ENCODE assay signal across 11 cellular contexts in the genomic region with DNA sequence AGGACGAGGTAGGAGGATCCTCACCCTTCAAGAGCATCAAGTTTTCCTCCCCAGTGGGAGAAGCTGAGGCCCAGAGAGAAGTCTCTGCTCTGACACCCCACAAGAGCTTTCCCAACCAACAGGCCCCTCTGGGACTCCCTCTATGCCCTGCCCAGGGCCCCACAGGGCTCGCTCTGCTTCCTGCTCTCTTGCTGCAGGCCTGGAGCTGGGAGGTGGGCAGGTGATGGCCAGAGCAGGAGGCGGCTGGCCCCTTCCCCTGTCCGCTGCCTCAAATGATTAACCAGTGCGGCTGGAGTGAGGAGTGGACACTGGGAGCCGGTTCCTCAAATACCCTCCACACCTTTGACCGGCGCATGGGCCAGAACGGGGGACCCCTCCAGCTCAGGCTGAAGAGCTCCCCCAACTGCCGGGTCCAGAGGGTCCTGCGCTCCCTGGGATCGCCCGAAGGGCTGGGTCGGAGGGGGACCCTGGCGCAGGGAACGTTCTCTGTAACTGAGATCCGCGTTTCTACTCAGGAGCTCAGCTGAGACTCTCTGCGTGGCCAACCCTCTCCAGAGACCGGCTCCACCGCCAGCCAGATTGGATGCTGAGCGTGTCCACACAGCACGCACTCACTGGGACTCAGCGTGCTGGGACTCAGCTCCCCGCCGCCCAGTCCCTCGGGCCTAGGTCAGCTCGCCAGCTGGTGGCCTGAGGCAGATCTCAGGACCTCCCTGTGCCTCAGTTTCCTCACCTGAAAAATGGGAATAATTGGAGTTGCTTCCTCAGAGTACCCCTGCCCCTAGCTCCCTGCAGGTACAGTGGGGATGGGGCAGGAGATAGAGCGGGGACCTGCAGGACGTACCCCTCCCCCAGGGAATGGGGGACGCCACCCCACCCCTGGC. TPM values are rescaled to one million over a fixed set of nuclear protein-coding genes. Genes with fewer than 3 reads are reported as not detected.
DNase-seq lines count a peak whose midpoint lies in the region; ATAC-seq and TF ChIP-seq lines count a peak whose summit lies in the region.
"Had no signal": no experiment of that assay in that cellular context is flagged by ENCODE, and none has a peak within 500 bp of the region (broad histone marks: within the 10 kb centered on the region; RNA-seq: fewer than 3 reads in every experiment).

No MANE protein-coding gene starts in this region.

- peaks cover 59% of the 10 kb centered on the region for H3K27me3 ChIP-seq in GM23248 (replicated peaks; ENCODE audit: insufficient read depth)
- peaks cover 41% of the 10 kb centered on the region for H3K27me3 ChIP-seq in RWPE2 (ENCODE audit: insufficient read depth, poor library complexity, severe bottlenecking)
- peaks cover 61% of the 10 kb centered on the region for H3K27me3 ChIP-seq in hepatocyte

- H2AFZ ChIP-seq in GM23248 (no peak overlapping the region), hepatocyte (peak overlapping the region; percentile 26)

- WGBS in GM23248 (ENCODE audit: low coverage in 1 of 2, low lambda C conversion rate in 2 of 2, missing lambda C conversion rate in 2 of 2), 2 experiments, result 5 to 7% methylated on average over 26 to 28 of the region's 31 CpGs
- 6% methylated on average over 29 of the region's 31 CpGs for WGBS in hepatocyte (ENCODE audit: low lambda C conversion rate, missing lambda C conversion rate)

- H3K27ac ChIP-seq in GM23248 (no peak overlapping the region), RWPE2 (ENCODE audit: poor library complexity, severe bottlenecking) (peak overlapping the region; percentile 64), hepatocyte (peak overlapping the region; percentile 81)
- H3K27ac ChIP-seq: thoracic aorta had no signal

- H3K4me3 ChIP-seq in GM23248 (no peak overlapping the region), RWPE2 (ENCODE audit: severe bottlenecking) (no peak overlapping the region), hepatocyte (no peak overlapping the region)
- H3K4me3 ChIP-seq: thoracic aorta had no signal

- in situ Hi-C loops in ACHN (cut with HindIII; ENCODE audit: low pct_ligation_motif_present, low pct_unique_long_range_greater_than_20kb, low sequenced_read_pairs) (no loop called here), GM23248 (cut with MboI) (no loop called here)

- peaks cover 2% of the 10 kb centered on the region; the same call in 1 of the 2 replicates for H3K4me1 ChIP-seq in GM23248 (ENCODE audit: insufficient read depth)
- H3K4me1 ChIP-seq in RWPE2 (ENCODE audit: insufficient read depth, poor library complexity, severe bottlenecking), result peaks cover 19% of the 10 kb centered on the region
- H3K4me1 ChIP-seq in hepatocyte (ENCODE audit: insufficient read depth), result peaks cover 20% of the 10 kb centered on the region

- H3F3A ChIP-seq in GM23248 (ENCODE audit: insufficient read depth), result no peaks in the 10 kb centered on the region

- no peak overlapping the region for H3K4me2 ChIP-seq in GM23248 (ENCODE audit: unreplicated experiment)
- peak overlapping the region; percentile 52 for H3K4me2 ChIP-seq in hepatocyte

- no peak overlapping the region for H3K9ac ChIP-seq in GM23248

- ATAC-seq in RWPE2 (ENCODE audit: low read depth) (peak; percentile 55), HG02759 (IDR thresholded peaks at IDR 0.05; ENCODE audit: unreplicated experiment) (no peak), GM21515 (IDR thresholded peaks at IDR 0.05; ENCODE audit: unreplicated experiment) (no peak)

- TF ChIP-seq CTCF in RWPE2 (IDR thresholded peaks at IDR 0.05; ENCODE audit: poor library complexity, severe bottlenecking), result no peak
- no peak for TF ChIP-seq CTCF in hepatocyte (IDR thresholded peaks at IDR 0.05; ENCODE audit: poor library complexity)

- H4K20me1 ChIP-seq in GM23248 (ENCODE audit: insufficient read depth), result no peaks in the 10 kb centered on the region
- H4K20me1 ChIP-seq in hepatocyte (ENCODE audit: insufficient read depth, poor library complexity, severe bottlenecking), result no peaks in the 10 kb centered on the region

- no peaks in the 10 kb centered on the region for H3K36me3 ChIP-seq in GM23248 (ENCODE audit: low read depth)
- no peaks in the 10 kb centered on the region for H3K36me3 ChIP-seq in RWPE2 (ENCODE audit: low read depth)
- H3K36me3 ChIP-seq in hepatocyte (replicated peaks; ENCODE audit: insufficient read depth, low read depth), result no peaks in the 10 kb centered on the region
- H3K36me3 ChIP-seq: thoracic aorta had no signal

- no peaks in the 10 kb centered on the region for H3K9me2 ChIP-seq in GM23248 (ENCODE audit: insufficient read depth)
- no peaks in the 10 kb centered on the region for H3K9me2 ChIP-seq in hepatocyte (replicated peaks; ENCODE audit: insufficient read depth)

- DNase-seq in ACHN, result peak; percentile 53
- peak; percentile 60 for DNase-seq in GM23248
- DNase-seq in RWPE2 (ENCODE audit: low spot score), result no peak
- no peak for DNase-seq in hepatocyte (ENCODE audit: low spot score)
- no peak for DNase-seq in effector CD8-positive, alpha-beta T cell (lab: John Stamatoyannopoulos, UW)
- no peak for DNase-seq in nucleus accumbens (lab: John Stamatoyannopoulos, UW)
- DNase-seq: amygdala, naive B cell had no signal

- H3K79me2 ChIP-seq in GM23248 (ENCODE audit: insufficient read depth), result no peaks in the 10 kb centered on the region
- H3K79me2 ChIP-seq in hepatocyte, result no peaks in the 10 kb centered on the region

- no peaks in the 10 kb centered on the region for H3K9me3 ChIP-seq in GM23248 (ENCODE audit: low read depth)
- no peaks in the 10 kb centered on the region for H3K9me3 ChIP-seq in RWPE2 (ENCODE audit: severe bottlenecking)
- no peaks in the 10 kb centered on the region for H3K9me3 ChIP-seq in hepatocyte (ENCODE audit: low read depth)
- H3K9me3 ChIP-seq: thoracic aorta had no signal

RNA-seq across cellular contexts. Expression of gene ONECUT3, which starts 6.7 kb away (rescaled TPM):
- not detected in 2 replicates for total RNA-seq in GM23248 (2014; rRNA removed; shearing (Covaris generic))
- polyA plus RNA-seq in GM23248 (2016; fragmentation: Nextera tagmentation; extraction: Ambion mirVana) (not detected in 2 replicates), hepatocyte (0.06 and 0.09 TPM in 2 replicates)
- 0.03 and 0.08 TPM in 2 replicates for total RNA-seq in hepatocyte

Comparison
In these comparisons a context has a peak if more than half of its experiments do, and no peak if none do; other contexts are left out.
1. DNase-seq: peak in ACHN (single experiment) and GM23248 (single experiment); none in RWPE2 (single experiment), hepatocyte (single experiment), effector CD8-positive, alpha-beta T cell (single experiment) and nucleus accumbens (0 of 56).